ENCODE assay signal across 8 cellular contexts in the genomic region with DNA sequence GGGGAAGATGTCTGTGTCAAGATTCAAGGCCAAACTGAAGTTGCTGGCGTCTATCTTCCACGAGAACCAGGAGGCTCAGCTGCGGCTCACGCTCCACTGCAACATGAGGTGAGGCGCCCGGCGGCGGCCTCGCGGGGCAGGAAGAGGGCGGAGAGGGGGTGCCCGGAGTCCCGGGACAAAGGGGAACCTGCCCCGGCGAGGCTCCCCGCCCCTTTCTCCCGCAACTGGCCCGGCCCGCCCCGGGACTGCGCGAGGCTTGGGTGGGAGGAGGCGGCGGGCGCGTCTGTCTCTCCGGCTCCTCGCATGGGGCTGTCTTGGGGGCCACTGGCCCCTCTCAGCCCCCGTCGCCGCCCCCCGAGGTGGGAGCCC.
DNase-seq lines count a peak whose midpoint lies in the region; ATAC-seq and TF ChIP-seq lines count a peak whose summit lies in the region.
"Not testable (repeated sequence)": the region's sequence is repeated elsewhere in the genome, so short reads cannot be mapped to it uniquely, and the experiment has no call there.

No MANE protein-coding gene starts in this region.

- H3K27me3 ChIP-seq in HUES48 (ENCODE audit: control insufficient read depth, insufficient read depth, low read length), result not testable (repeated sequence)

- POLR2A ChIA-PET in activated B cell treated with CpG ODN at 0.5 μM for 24 hours (lab: Charles Lee), result not testable (repeated sequence)

- H3K27me3 Mint-ChIP-seq in activated B cell treated with CpG ODN at 0.5 μM for 24 hours; effector memory CD8-positive, alpha-beta T cell; nephron progenitor cell (ENCODE audit: low read depth, poor library complexity): not testable (repeated sequence)

- peak; percentile 12 for DNase-seq in ACHN
- DNase-seq in activated B cell treated with CpG ODN at 0.5 μM for 24 hours, result peak; percentile 25
- DNase-seq in activated effector memory CD4-positive, alpha-beta T cell treated with Interleukin-2 at 50 U/mL for 16 hours, result peak; percentile 23
- peak; percentile 32 to 33 (median 33) for DNase-seq in effector memory CD8-positive, alpha-beta T cell
- DNase-seq in nephron progenitor cell, result peak; percentile 72
- DNase-seq in stimulated activated CD4-positive, alpha-beta T cell treated with anti-CD3 and anti-CD28 coated beads, Interleukin-4, amount 100 ng/mL, for 1 hour, result peak; percentile 28

- H3K4me3 Mint-ChIP-seq in activated B cell treated with CpG ODN at 0.5 μM for 24 hours; effector memory CD8-positive, alpha-beta T cell; nephron progenitor cell: not testable (repeated sequence)

- H3K27ac Mint-ChIP-seq in activated B cell treated with CpG ODN at 0.5 μM for 24 hours; effector memory CD8-positive, alpha-beta T cell; nephron progenitor cell: not testable (repeated sequence)

- intact Hi-C loops in activated B cell treated with CpG ODN at 0.5 μM for 24 hours (cut with micrococcal nuclease), result not testable (repeated sequence)

- not testable (repeated sequence) for H3K4me1 ChIP-seq in HUES48 (ENCODE audit: control insufficient read depth, insufficient read depth, low read length)

- H3K36me3 Mint-ChIP-seq in activated B cell treated with CpG ODN at 0.5 μM for 24 hours (ENCODE audit: low read depth); effector memory CD8-positive, alpha-beta T cell (ENCODE audit: insufficient read depth); nephron progenitor cell (ENCODE audit: low read depth): not testable (repeated sequence)

- not testable (repeated sequence) for H3K9me3 Mint-ChIP-seq in activated B cell treated with CpG ODN at 0.5 μM for 24 hours; effector memory CD8-positive, alpha-beta T cell; nephron progenitor cell

- H3K4me3 ChIP-seq in HUES48 (ENCODE audit: low read depth, low read length) (peak overlapping the region; percentile 55), iPS-18c (ENCODE audit: insufficient read depth, low read depth, low read length) (peak overlapping the region; percentile 46; the same call in 1 of the 2 replicates)

- not testable (repeated sequence) for H3K9me3 ChIP-seq in HUES48 (ENCODE audit: control insufficient read depth, insufficient read depth, low read length); iPS-18c (ENCODE audit: control insufficient read depth, insufficient read depth, low read length)

- ATAC-seq in activated B cell treated with CpG ODN at 0.5 μM for 24 hours (ENCODE audit: low read depth), result peak; percentile 65
- peak; percentile 62 for ATAC-seq in effector memory CD8-positive, alpha-beta T cell (replicated peaks)

- TF ChIP-seq CTCF in activated B cell treated with CpG ODN at 0.5 μM for 24 hours (IDR thresholded peaks at IDR 0.05); nephron progenitor cell (IDR thresholded peaks at IDR 0.05): not testable (repeated sequence)

- not testable (repeated sequence) for H3K4me1 Mint-ChIP-seq in activated B cell treated with CpG ODN at 0.5 μM for 24 hours; effector memory CD8-positive, alpha-beta T cell (ENCODE audit: low read depth in 2 of 2); nephron progenitor cell

- CTCF ChIA-PET in activated B cell treated with CpG ODN at 0.5 μM for 24 hours (lab: Charles Lee), result not testable (repeated sequence)

- H3K27ac ChIP-seq in HUES48 (ENCODE audit: low read depth, low read length), result not testable (repeated sequence)

- H3K36me3 ChIP-seq in HUES48 (ENCODE audit: control insufficient read depth, insufficient read depth, low read length), result not testable (repeated sequence)

- in situ Hi-C loops in ACHN (cut with HindIII; ENCODE audit: low pct_ligation_motif_present, low pct_unique_long_range_greater_than_20kb, low sequenced_read_pairs), result not testable (repeated sequence)

- H3K9ac ChIP-seq in HUES48 (ENCODE audit: low read depth, low read length), result not testable (repeated sequence)

Comparison
In these comparisons a context has a peak if more than half of its experiments do, and no peak if none do; other contexts are left out.
1. DNase-seq: peak in every context shown above with its lines; median percentile 72 in nephron progenitor cell; 33 in effector memory CD8-positive, alpha-beta T cell; 28 in stimulated activated CD4-positive, alpha-beta T cell treated with anti-CD3 and anti-CD28 coated beads, Interleukin-4, amount 100 ng/mL, for 1 hour; 25 in activated B cell treated with CpG ODN at 0.5 μM for 24 hours; 23 in activated effector memory CD4-positive, alpha-beta T cell treated with Interleukin-2 at 50 U/mL for 16 hours; 12 in ACHN.